In the genomic region with DNA sequence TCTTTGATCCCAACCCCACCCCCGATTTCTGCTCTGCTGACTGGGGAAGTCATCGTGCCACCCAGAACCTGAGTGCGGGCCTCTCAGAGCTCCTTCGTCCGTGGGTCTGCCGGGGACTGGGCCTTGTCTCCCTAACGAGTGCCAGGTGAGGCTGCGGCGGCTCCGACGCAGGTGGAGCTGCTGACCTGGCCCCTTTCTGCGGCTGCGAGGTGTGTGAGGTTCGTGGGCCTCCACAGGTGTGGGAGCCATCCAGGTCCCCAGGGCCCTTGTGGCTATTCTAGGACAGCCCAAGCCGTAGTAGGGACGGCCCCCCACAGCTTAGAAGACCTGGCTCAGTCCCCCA, we compare ENCODE assay signal across 11 cellular contexts. TPM values are rescaled to one million over a fixed set of nuclear protein-coding genes. Genes with fewer than 3 reads are reported as not detected.
A peak's percentile ranks its signal among the peaks of the same experiment; 100 is the strongest.
DNase-seq lines count a peak whose midpoint lies in the region; ATAC-seq and TF ChIP-seq lines count a peak whose summit lies in the region.
"Had no signal": no experiment of that assay in that cellular context is flagged by ENCODE, and none has a peak within 500 bp of the region (broad histone marks: within the 10 kb centered on the region; RNA-seq: fewer than 3 reads in every experiment).

No MANE protein-coding gene starts in this region.

- H3K27me3 Mint-ChIP-seq in activated naive CD8-positive, alpha-beta T cell treated with anti-CD3 and anti-CD28 coated beads, Interleukin-2, amount 50 U/mL, for 24 hours, result no peaks in the 10 kb centered on the region
- no peaks in the 10 kb centered on the region for H3K27me3 Mint-ChIP-seq in memory B cell

- peaks cover 8 to 45% (median 35%) of the 10 kb centered on the region in 12 donors for H3K4me1 ChIP-seq in heart left ventricle
- H3K4me1 ChIP-seq in subcutaneous abdominal adipose tissue (ENCODE audit: control insufficient read depth in 5 of 5, insufficient read depth in 5 of 5, low read length in 5 of 5), result peaks cover 14 to 46% (median 36%) of the 10 kb centered on the region in 5 donors

- no peak for TF ChIP-seq CTCF in heart left ventricle (IDR thresholded peaks at IDR 0.05)

- no peaks in the 10 kb centered on the region for H3K9me3 Mint-ChIP-seq in activated naive CD8-positive, alpha-beta T cell treated with anti-CD3 and anti-CD28 coated beads, Interleukin-2, amount 50 U/mL, for 24 hours
- H3K9me3 Mint-ChIP-seq in memory B cell, result no peaks in the 10 kb centered on the region

- no peak for TF ChIP-seq POLR2A in heart left ventricle (IDR thresholded peaks at IDR 0.05)

- H3K27me3 ChIP-seq in heart left ventricle (no peaks in the 10 kb centered on the region), subcutaneous abdominal adipose tissue (ENCODE audit: control insufficient read depth in 5 of 5, insufficient read depth in 4 of 5, low read length in 5 of 5) (no peaks in the 10 kb centered on the region)

- ATAC-seq in heart left ventricle (no peak), Right ventricle myocardium inferior (no peak), memory B cell (ENCODE audit: low read depth) (no peak), HG02571 (IDR thresholded peaks at IDR 0.05; ENCODE audit: unreplicated experiment) (no peak), HG03571 (IDR thresholded peaks at IDR 0.05; ENCODE audit: unreplicated experiment) (no peak)
- no peak for ATAC-seq in activated naive CD8-positive, alpha-beta T cell treated with anti-CD3 and anti-CD28 coated beads, Interleukin-2, amount 50 U/mL, for 24 hours
- ATAC-seq: esophagus mucosa had no signal

- H3K27ac ChIP-seq in heart left ventricle (peak overlapping the region in 11 of 12 donors; percentile 33 to 96 (median 80)), subcutaneous abdominal adipose tissue (ENCODE audit: low read depth, low read length) (peak overlapping the region; percentile 30)

- H3K4me3 Mint-ChIP-seq in activated naive CD8-positive, alpha-beta T cell treated with anti-CD3 and anti-CD28 coated beads, Interleukin-2, amount 50 U/mL, for 24 hours, result no peak overlapping the region
- peak overlapping the region; percentile 94 for H3K4me3 Mint-ChIP-seq in memory B cell

- peaks cover 41% of the 10 kb centered on the region for H3K4me1 Mint-ChIP-seq in activated naive CD8-positive, alpha-beta T cell treated with anti-CD3 and anti-CD28 coated beads, Interleukin-2, amount 50 U/mL, for 24 hours
- H3K4me1 Mint-ChIP-seq in memory B cell, result peaks cover 24% of the 10 kb centered on the region

- peak overlapping the region in 2 of 5 donors; percentile 28 to 67 for H3K9ac ChIP-seq in subcutaneous abdominal adipose tissue (ENCODE audit: low read length in 5 of 5)

- H3K36me3 Mint-ChIP-seq in activated naive CD8-positive, alpha-beta T cell treated with anti-CD3 and anti-CD28 coated beads, Interleukin-2, amount 50 U/mL, for 24 hours (ENCODE audit: low read depth), result peaks cover 35% of the 10 kb centered on the region
- H3K36me3 Mint-ChIP-seq in memory B cell, result peaks cover 11% of the 10 kb centered on the region

- peak overlapping the region; percentile 54 for H3K27ac Mint-ChIP-seq in activated naive CD8-positive, alpha-beta T cell treated with anti-CD3 and anti-CD28 coated beads, Interleukin-2, amount 50 U/mL, for 24 hours
- H3K27ac Mint-ChIP-seq in memory B cell, result peak overlapping the region; percentile 28

- intact Hi-C loops in heart left ventricle (cut with DNase I) (loop anchor here in 1 of 10 donors (5.0 kb wide), 1 partner anchor 470 kb away; a partner anchor contains a TSS), Right ventricle myocardium inferior (cut with DNase I) (no loop called here)

- DNase-seq in heart left ventricle (no peak), Right ventricle myocardium inferior (ENCODE audit: missing footprints) (no peak), memory B cell (ENCODE audit: low spot score in 2 of 2) (no peak), DMS153 treated with DMSO at 0.1 percent for 48 hours (lab: John Stamatoyannopoulos, UW; ENCODE audit: unreplicated experiment) (no peak)
- no peak for DNase-seq in activated naive CD8-positive, alpha-beta T cell treated with anti-CD3 and anti-CD28 coated beads, Interleukin-2, amount 50 U/mL, for 24 hours
- DNase-seq: NCI-H187 had no signal

- H3K4me3 ChIP-seq in heart left ventricle (peak overlapping the region in 9 of 12 donors; percentile 79 to 98 (median 87)), subcutaneous abdominal adipose tissue (ENCODE audit: low read depth in 1 of 5, low read length in 5 of 5) (peak overlapping the region in 2 of 5 donors; percentile 72 to 82)

- no peaks in the 10 kb centered on the region for H3K9me3 ChIP-seq in heart left ventricle
- no peaks in the 10 kb centered on the region for H3K9me3 ChIP-seq in subcutaneous abdominal adipose tissue (ENCODE audit: control insufficient read depth in 5 of 5, low read length in 5 of 5)

- 37 to 71% (median 62%) methylated on average over 3 to 16 of the region's 16 CpGs for WGBS in heart left ventricle, 4 donors

- H3K36me3 ChIP-seq in heart left ventricle (peaks cover 0 to 53% (median 37%) of the 10 kb centered on the region in 9 donors), subcutaneous abdominal adipose tissue (ENCODE audit: control insufficient read depth in 5 of 5, insufficient read depth in 5 of 5, low read length in 5 of 5) (peaks cover 0 to 47% (median 43%) of the 10 kb centered on the region in 5 donors)

RNA-seq across cellular contexts. Expression of a gene that starts 3.0 kb away (rescaled TPM):
- total RNA-seq in heart left ventricle (100 to 1,000 TPM in 2 of 9 donors, 10 to 100 TPM in 7; 59.3 to 105 (median 85.9) TPM), Right ventricle myocardium inferior (89.4 TPM)
- 10 to 100 TPM; 67.2 to 73.4 TPM for polyA plus RNA-seq in heart left ventricle

RNA-seq across cellular contexts. Expression of a gene that starts 21.0 kb away (rescaled TPM):
- 1 to 10 TPM in 8 of 9 donors, under 1 TPM in 1; 0.88 to 4.0 (median 2.6) TPM for total RNA-seq in heart left ventricle
- 1 to 10 TPM; 1.7 to 2.6 TPM for polyA plus RNA-seq in heart left ventricle
- 1.9 TPM for total RNA-seq in Right ventricle myocardium inferior

RNA-seq across cellular contexts. Expression of a gene that starts 39.2 kb away (rescaled TPM):
- total RNA-seq in heart left ventricle, result 100 to 1,000 TPM in 1 of 9 donors, 10 to 100 TPM in 8; 46.3 to 108 (median 58.9) TPM
- 10 to 100 TPM; 60.0 to 75.4 TPM for polyA plus RNA-seq in heart left ventricle
- 54.6 TPM for total RNA-seq in Right ventricle myocardium inferior

RNA-seq across cellular contexts. Expression of a gene that starts 39.3 kb away (rescaled TPM):
- total RNA-seq in heart left ventricle (10 to 100 TPM; 25.4 to 54.2 (median 31.0) TPM), Right ventricle myocardium inferior (35.0 TPM)
- 10 to 100 TPM; 31.9 to 45.0 TPM for polyA plus RNA-seq in heart left ventricle

RNA-seq across cellular contexts. Expression of a gene that starts 56.6 kb away (rescaled TPM):
- under 1 TPM in 1 of 9 donors, not detected in 8; 0.38 TPM for total RNA-seq in heart left ventricle
- polyA plus RNA-seq in heart left ventricle, result under 1 TPM in 1 of 2 donors, not detected in 1; 0.17 TPM
- total RNA-seq in Right ventricle myocardium inferior, result 0.54 TPM
- total RNA-seq: esophagus mucosa, RPMI7951 had no signal
